ENCODE assay signal across 8 cellular contexts in the genomic region with DNA sequence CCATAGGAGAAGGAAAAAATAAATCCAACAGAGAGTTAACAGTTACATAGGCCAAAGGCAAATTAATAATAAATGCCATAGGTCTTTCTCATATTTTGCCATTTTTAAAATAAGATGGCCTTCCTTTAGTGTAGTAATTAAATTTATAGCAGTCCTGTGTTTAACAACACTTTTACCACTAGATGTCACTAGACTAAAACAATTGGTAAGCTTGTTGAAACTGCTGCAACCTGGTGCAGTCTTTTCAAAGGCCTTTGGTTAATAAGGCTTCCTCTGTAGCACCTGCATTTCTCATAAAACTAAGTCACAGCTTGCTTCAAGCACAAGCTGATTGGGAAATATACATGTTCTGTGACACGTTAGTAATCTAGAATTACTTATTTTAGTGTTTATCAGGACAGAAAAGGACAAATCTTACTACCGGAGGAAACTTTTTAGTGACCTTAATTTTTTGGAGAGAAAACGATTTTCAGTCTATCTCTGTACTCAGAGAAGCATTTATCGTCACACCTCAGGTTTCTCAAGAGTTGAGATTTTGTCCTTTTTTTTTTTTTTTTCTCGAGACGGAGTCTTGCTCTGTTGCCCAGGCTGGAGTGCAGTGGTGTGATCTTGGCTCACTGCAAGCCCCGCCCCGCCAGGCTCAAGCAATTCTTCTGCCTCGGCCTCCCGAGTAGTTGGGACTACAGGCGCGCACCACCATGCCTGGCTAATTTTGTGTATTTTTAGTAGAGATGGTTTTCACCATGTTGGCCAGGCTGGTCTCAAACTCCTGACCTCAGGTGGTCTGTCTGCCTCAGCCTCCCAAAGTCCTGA. TPM values are rescaled to one million over a fixed set of nuclear protein-coding genes. Genes with fewer than 3 reads are reported as not detected.
A peak's percentile ranks its signal among the peaks of the same experiment; 100 is the strongest.
DNase-seq lines count a peak whose midpoint lies in the region; ATAC-seq and TF ChIP-seq lines count a peak whose summit lies in the region.

No MANE protein-coding gene starts in this region.

- no peaks in the 10 kb centered on the region for H3K27me3 Mint-ChIP-seq in activated naive CD8-positive, alpha-beta T cell
- H3K27me3 Mint-ChIP-seq in activated naive CD8-positive, alpha-beta T cell treated with anti-CD3 and anti-CD28 coated beads for 36 hours = no peaks in the 10 kb centered on the region
- H3K27me3 Mint-ChIP-seq in activated T-helper 1 cell treated with anti-CD3 and anti-CD28 coated beads, Interleukin-12 subunit alpha, Interleukin-12 subunit beta, Interleukin-2, Interleukin-4 antibody, amounts not matched to agents 30 ng/mL and 10 ng/mL and 1 ng/mL, durations not matched to agents 14 hours and 24 hours and 36 hours (ENCODE audit: insufficient read depth) = no peaks in the 10 kb centered on the region
- no peaks in the 10 kb centered on the region for H3K27me3 Mint-ChIP-seq in glutamatergic neuron (ENCODE audit: unreplicated experiment)

- intact Hi-C loops in activated T-helper 1 cell treated with anti-CD3 and anti-CD28 coated beads, Interleukin-12 subunit alpha, Interleukin-12 subunit beta, Interleukin-2, Interleukin-4 antibody, amounts not matched to agents 30 ng/mL and 10 ng/mL and 1 ng/mL, durations not matched to agents 14 hours and 24 hours and 36 hours (cut with micrococcal nuclease) = loop anchor here (1.0 to 2.0 kb wide), 11 partner anchors 13 to 360 kb away; no protein-coding TSS in a partner anchor
- intact Hi-C loops in psoas muscle (cut with DNase I) = loop anchor here (1.0 to 5.0 kb wide), 5 partner anchors 187 to 330 kb away; no protein-coding TSS in a partner anchor

- peaks cover 6% of the 10 kb centered on the region for H3K36me3 Mint-ChIP-seq in activated naive CD8-positive, alpha-beta T cell
- peaks cover 36% of the 10 kb centered on the region for H3K36me3 Mint-ChIP-seq in activated naive CD8-positive, alpha-beta T cell treated with anti-CD3 and anti-CD28 coated beads for 36 hours
- peaks cover 29% of the 10 kb centered on the region for H3K36me3 Mint-ChIP-seq in activated T-helper 1 cell treated with anti-CD3 and anti-CD28 coated beads, Interleukin-12 subunit alpha, Interleukin-12 subunit beta, Interleukin-2, Interleukin-4 antibody, amounts not matched to agents 30 ng/mL and 10 ng/mL and 1 ng/mL, durations not matched to agents 14 hours and 24 hours and 36 hours (ENCODE audit: low read depth)
- peaks cover under 1% of the 10 kb centered on the region for H3K36me3 Mint-ChIP-seq in glutamatergic neuron (ENCODE audit: unreplicated experiment)

- H3K27me3 ChIP-seq in psoas muscle (ENCODE audit: insufficient read depth in 3 of 3, low read length in 2 of 3) = no peaks in the 10 kb centered on the region

- TF ChIP-seq CTCF in glutamatergic neuron (IDR thresholded peaks at IDR 0.05; ENCODE audit: partially characterized antibody, unreplicated experiment) = peak; percentile 74
- peak; percentile 79 for TF ChIP-seq CTCF in psoas muscle (IDR thresholded peaks at IDR 0.05)

- no peak overlapping the region for H3K4me3 Mint-ChIP-seq in activated naive CD8-positive, alpha-beta T cell
- H3K4me3 Mint-ChIP-seq in activated naive CD8-positive, alpha-beta T cell treated with anti-CD3 and anti-CD28 coated beads for 36 hours = no peak overlapping the region
- no peak overlapping the region for H3K4me3 Mint-ChIP-seq in activated T-helper 1 cell treated with anti-CD3 and anti-CD28 coated beads, Interleukin-12 subunit alpha, Interleukin-12 subunit beta, Interleukin-2, Interleukin-4 antibody, amounts not matched to agents 30 ng/mL and 10 ng/mL and 1 ng/mL, durations not matched to agents 14 hours and 24 hours and 36 hours
- no peak overlapping the region for H3K4me3 Mint-ChIP-seq in glutamatergic neuron (ENCODE audit: unreplicated experiment)

- H3K4me1 ChIP-seq in psoas muscle = peaks cover 5% of the 10 kb centered on the region

- no peaks in the 10 kb centered on the region for H3K9me3 ChIP-seq in psoas muscle

- no peaks in the 10 kb centered on the region for H3K9me3 Mint-ChIP-seq in activated naive CD8-positive, alpha-beta T cell (ENCODE audit: low read depth)
- H3K9me3 Mint-ChIP-seq in activated naive CD8-positive, alpha-beta T cell treated with anti-CD3 and anti-CD28 coated beads for 36 hours = no peaks in the 10 kb centered on the region
- no peaks in the 10 kb centered on the region for H3K9me3 Mint-ChIP-seq in activated T-helper 1 cell treated with anti-CD3 and anti-CD28 coated beads, Interleukin-12 subunit alpha, Interleukin-12 subunit beta, Interleukin-2, Interleukin-4 antibody, amounts not matched to agents 30 ng/mL and 10 ng/mL and 1 ng/mL, durations not matched to agents 14 hours and 24 hours and 36 hours
- H3K9me3 Mint-ChIP-seq in glutamatergic neuron (ENCODE audit: unreplicated experiment) = no peaks in the 10 kb centered on the region

- H3K36me3 ChIP-seq in psoas muscle (ENCODE audit: insufficient read depth in 1 of 2, low read depth in 1 of 2) = peaks cover 0 to 6% of the 10 kb centered on the region in 2 donors

- peaks cover 36% of the 10 kb centered on the region for H3K4me1 Mint-ChIP-seq in activated naive CD8-positive, alpha-beta T cell (ENCODE audit: low read depth)
- peaks cover 15% of the 10 kb centered on the region for H3K4me1 Mint-ChIP-seq in activated naive CD8-positive, alpha-beta T cell treated with anti-CD3 and anti-CD28 coated beads for 36 hours
- H3K4me1 Mint-ChIP-seq in activated T-helper 1 cell treated with anti-CD3 and anti-CD28 coated beads, Interleukin-12 subunit alpha, Interleukin-12 subunit beta, Interleukin-2, Interleukin-4 antibody, amounts not matched to agents 30 ng/mL and 10 ng/mL and 1 ng/mL, durations not matched to agents 14 hours and 24 hours and 36 hours (ENCODE audit: low read depth) = peaks cover 39% of the 10 kb centered on the region
- H3K4me1 Mint-ChIP-seq in glutamatergic neuron (ENCODE audit: low read depth, unreplicated experiment) = no peaks in the 10 kb centered on the region

- no peak overlapping the region for H3K4me3 ChIP-seq in psoas muscle

- no peak for DNase-seq in activated naive CD8-positive, alpha-beta T cell treated with anti-CD3 and anti-CD28 coated beads for 36 hours
- DNase-seq in NCI-H460 (ENCODE audit: extremely low read depth, low read depth) (peak; percentile 71), glutamatergic neuron (no peak), psoas muscle (no peak)
- DNase-seq in activated T-helper 1 cell treated with anti-CD3 and anti-CD28 coated beads, Interleukin-12 subunit alpha, Interleukin-12 subunit beta, Interleukin-2, Interleukin-4 antibody, amounts not matched to agents 30 ng/mL and 10 ng/mL and 1 ng/mL, durations not matched to agents 14 hours and 24 hours and 36 hours (ENCODE audit: low spot score) = peak; percentile 12

- ATAC-seq in HG03469 (IDR thresholded peaks at IDR 0.05; ENCODE audit: unreplicated experiment) (peak; percentile 52), psoas muscle (peak; percentile 76 to 92 (median 82)), GM18511 (IDR thresholded peaks at IDR 0.05; ENCODE audit: unreplicated experiment) (no peak)

- no peak overlapping the region for H3K27ac ChIP-seq in psoas muscle

- peak overlapping the region; percentile 8 for H3K27ac Mint-ChIP-seq in activated naive CD8-positive, alpha-beta T cell
- H3K27ac Mint-ChIP-seq in activated naive CD8-positive, alpha-beta T cell treated with anti-CD3 and anti-CD28 coated beads for 36 hours = no peak overlapping the region
- peak overlapping the region; percentile 41 for H3K27ac Mint-ChIP-seq in activated T-helper 1 cell treated with anti-CD3 and anti-CD28 coated beads, Interleukin-12 subunit alpha, Interleukin-12 subunit beta, Interleukin-2, Interleukin-4 antibody, amounts not matched to agents 30 ng/mL and 10 ng/mL and 1 ng/mL, durations not matched to agents 14 hours and 24 hours and 36 hours
- H3K27ac Mint-ChIP-seq in glutamatergic neuron (ENCODE audit: unreplicated experiment) = no peak overlapping the region

- 77 to 80% (median 80%) methylated on average over 12 of the region's 12 CpGs for WGBS in psoas muscle, 3 donors

RNA-seq across cellular contexts. Expression of gene BORCS5, which starts 20.0 kb away (rescaled TPM):
- 10 to 100 TPM; 25.5 to 25.8 TPM for total RNA-seq in activated naive CD8-positive, alpha-beta T cell treated with anti-CD3 and anti-CD28 coated beads for 36 hours
- total RNA-seq in NCI-H460 (2014; rRNA removed; shearing (Covaris generic)) = 4.2 and 6.4 TPM in 2 replicates
- polyA plus RNA-seq in NCI-H460 (2014; cell fraction: nucleus; rRNA removed) = 1.6 and 1.7 TPM in 2 replicates
- 34.5 and 39.6 TPM in 2 replicates for total RNA-seq in activated T-helper 1 cell treated with anti-CD3 and anti-CD28 coated beads, Interleukin-12 subunit alpha, Interleukin-12 subunit beta, Interleukin-2, Interleukin-4 antibody, amounts not matched to agents 30 ng/mL and 10 ng/mL and 1 ng/mL, durations not matched to agents 14 hours and 24 hours and 36 hours
- total RNA-seq in glutamatergic neuron (ENCODE audit: unreplicated experiment) (30.2 TPM), psoas muscle (10 to 100 TPM; 10.7 to 13.3 (median 11.8) TPM)
- polyA plus RNA-seq in psoas muscle = 10 to 100 TPM in 1 of 3 donors, 1 to 10 TPM in 2; 4.3 to 12.3 (median 8.5) TPM

RNA-seq across cellular contexts. Expression of gene MANSC1, which starts 26.8 kb away (rescaled TPM):
- under 1 TPM; 0.43 to 0.76 TPM for total RNA-seq in activated naive CD8-positive, alpha-beta T cell treated with anti-CD3 and anti-CD28 coated beads for 36 hours
- total RNA-seq in NCI-H460 (2014; rRNA removed; shearing (Covaris generic)) = 2.7 TPM in 2 replicates
- 0.35 TPM in 1 of 2 replicates, not detected in the other for polyA plus RNA-seq in NCI-H460 (2014; cell fraction: nucleus; rRNA removed)
- total RNA-seq in activated T-helper 1 cell treated with anti-CD3 and anti-CD28 coated beads, Interleukin-12 subunit alpha, Interleukin-12 subunit beta, Interleukin-2, Interleukin-4 antibody, amounts not matched to agents 30 ng/mL and 10 ng/mL and 1 ng/mL, durations not matched to agents 14 hours and 24 hours and 36 hours = 0.83 and 1.4 TPM in 2 replicates
- 2.0 TPM for total RNA-seq in glutamatergic neuron (ENCODE audit: unreplicated experiment)
- 1 to 10 TPM; 2.8 to 3.5 (median 3.3) TPM for total RNA-seq in psoas muscle
- polyA plus RNA-seq in psoas muscle = 1 to 10 TPM; 2.2 to 3.6 (median 3.2) TPM

Comparison
In these comparisons a context has a peak if more than half of its experiments do, and no peak if none do; other contexts are left out.
1. H3K27ac Mint-ChIP-seq: peak in activated naive CD8-positive, alpha-beta T cell (single experiment) and activated T-helper 1 cell treated with anti-CD3 and anti-CD28 coated beads, Interleukin-12 subunit alpha, Interleukin-12 subunit beta, Interleukin-2, Interleukin-4 antibody, amounts not matched to agents 30 ng/mL and 10 ng/mL and 1 ng/mL, durations not matched to agents 14 hours and 24 hours and 36 hours (single experiment); none in activated naive CD8-positive, alpha-beta T cell treated with anti-CD3 and anti-CD28 coated beads for 36 hours (single experiment) and glutamatergic neuron (single experiment).
2. DNase-seq: peak in NCI-H460 (single experiment) and activated T-helper 1 cell treated with anti-CD3 and anti-CD28 coated beads, Interleukin-12 subunit alpha, Interleukin-12 subunit beta, Interleukin-2, Interleukin-4 antibody, amounts not matched to agents 30 ng/mL and 10 ng/mL and 1 ng/mL, durations not matched to agents 14 hours and 24 hours and 36 hours (single experiment); none in activated naive CD8-positive, alpha-beta T cell treated with anti-CD3 and anti-CD28 coated beads for 36 hours (single experiment), glutamatergic neuron (single experiment) and psoas muscle (0 of 2).